Comparison of ENCODE assay signal across 8 cellular contexts in the genomic region with DNA sequence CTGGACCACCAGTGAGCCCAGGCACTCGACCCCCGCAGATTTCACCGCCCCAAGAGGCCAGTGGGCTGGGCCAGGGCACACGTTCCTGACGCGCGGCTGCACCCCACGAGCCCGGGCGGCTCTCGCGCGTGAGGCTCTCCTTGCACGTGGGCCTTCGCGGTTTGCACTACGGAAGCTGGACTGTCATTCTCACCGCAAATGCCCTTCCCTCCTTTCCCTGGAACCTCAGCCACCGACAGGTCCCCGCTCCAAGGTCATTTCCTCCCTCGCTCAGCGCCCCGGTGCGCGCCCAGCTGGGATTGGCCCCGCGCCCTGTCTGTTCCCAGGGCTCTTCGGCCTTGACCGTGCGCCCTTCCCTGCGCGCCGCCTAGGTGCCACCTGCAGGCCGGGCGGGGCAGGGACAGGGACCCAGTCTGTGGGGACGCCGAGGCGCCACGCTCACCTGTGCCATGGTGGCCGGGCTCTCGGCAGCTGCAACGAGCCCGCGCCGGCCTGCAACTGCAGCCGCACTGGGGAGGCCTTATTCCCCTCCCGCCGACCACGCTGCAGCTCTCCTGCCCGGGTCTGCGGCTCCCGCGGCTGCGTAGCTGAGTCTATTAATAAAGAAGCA. TPM values are rescaled to one million over a fixed set of nuclear protein-coding genes. Genes with fewer than 3 reads are reported as not detected.
DNase-seq lines count a peak whose midpoint lies in the region; ATAC-seq and TF ChIP-seq lines count a peak whose summit lies in the region.

No MANE protein-coding gene starts in this region.

- no peaks in the 10 kb centered on the region for H3K9me3 Mint-ChIP-seq in activated CD8-positive, alpha-beta T cell treated with anti-CD3 and anti-CD28 coated beads, Interleukin-2, amount 10 ng/mL, durations not matched to agents 7 days and 5 days (ENCODE audit: insufficient read depth)
- H3K9me3 Mint-ChIP-seq in nephron progenitor cell = no peaks in the 10 kb centered on the region

- H3K4me3 ChIP-seq in GM12865 (ENCODE audit: low read depth, low read length) (peak overlapping the region; percentile 50), epithelial cell of proximal tubule (ENCODE audit: low read depth, low read length) (peak overlapping the region; percentile 57), tibial artery (peak overlapping the region; percentile 90 to 95)

- peak; percentile 50 for ATAC-seq in HG02852 (IDR thresholded peaks at IDR 0.05; ENCODE audit: unreplicated experiment)
- peak; percentile 60 for ATAC-seq in activated CD8-positive, alpha-beta T cell treated with anti-CD3 and anti-CD28 coated beads, Interleukin-2, amount 10 ng/mL, durations not matched to agents 7 days and 5 days
- ATAC-seq in GM18873 (IDR thresholded peaks at IDR 0.05; ENCODE audit: low FRiP score, unreplicated experiment) = no peak

- intact Hi-C loops in tibial artery (cut with DNase I; ENCODE audit: low total_unique reads) = loop anchor here (5.0 to 10.0 kb wide), 2 partner anchors 48 to 801 kb away; a partner anchor contains a TSS

- H3K27me3 ChIP-seq in tibial artery = no peaks in the 10 kb centered on the region

- POLR2A ChIA-PET in activated CD8-positive, alpha-beta T cell treated with anti-CD3 and anti-CD28 coated beads, Interleukin-2, amount 10 ng/mL, durations not matched to agents 7 days and 5 days (lab: Charles Lee) = interaction anchor here (0.8 to 2.1 kb wide), 4 partner anchors 9 to 94 kb away, joined by 4 to 5 read pairs (median 4); a partner anchor contains a TSS

- DNase-seq in GM12865 (ENCODE audit: low read depth) = peak; percentile 88
- DNase-seq in NCI-H510A treated with DMSO at 0.1 percent for 48 hours (lab: John Stamatoyannopoulos, UW) = peak; percentile 94
- DNase-seq in activated CD8-positive, alpha-beta T cell treated with anti-CD3 and anti-CD28 coated beads, Interleukin-2, amount 10 ng/mL, durations not matched to agents 7 days and 5 days = peak; percentile 73
- DNase-seq in epithelial cell of proximal tubule (ENCODE audit: low read depth) = no peak
- peak; percentile 66 for DNase-seq in nephron progenitor cell
- DNase-seq in tibial artery = peak; percentile 41 to 74

- H3K27me3 Mint-ChIP-seq in activated CD8-positive, alpha-beta T cell treated with anti-CD3 and anti-CD28 coated beads, Interleukin-2, amount 10 ng/mL, durations not matched to agents 7 days and 5 days (ENCODE audit: low read depth) = peaks cover 17% of the 10 kb centered on the region
- H3K27me3 Mint-ChIP-seq in nephron progenitor cell (ENCODE audit: low read depth, poor library complexity) = peaks cover 92% of the 10 kb centered on the region

- H3K4me1 Mint-ChIP-seq in activated CD8-positive, alpha-beta T cell treated with anti-CD3 and anti-CD28 coated beads, Interleukin-2, amount 10 ng/mL, durations not matched to agents 7 days and 5 days (ENCODE audit: low read depth) = peaks cover 39% of the 10 kb centered on the region
- peaks cover 23% of the 10 kb centered on the region for H3K4me1 Mint-ChIP-seq in nephron progenitor cell

- peaks cover 0 to 51% (median 29%) of the 10 kb centered on the region in 4 donors for H3K4me1 ChIP-seq in tibial artery

- TF ChIP-seq CTCF in GM12865 (IDR thresholded peaks at IDR 0.05; ENCODE audit: insufficient read depth, low read depth, low read length, missing control alignments) = peak; percentile 71
- peak; percentile 52 for TF ChIP-seq CTCF in epithelial cell of proximal tubule (conservative IDR thresholded peaks at IDR 0.05; ENCODE audit: low read depth, low read length)
- TF ChIP-seq CTCF in nephron progenitor cell (IDR thresholded peaks at IDR 0.05) = peak; percentile 31
- peak; percentile 29 to 44 for TF ChIP-seq CTCF in tibial artery (IDR thresholded peaks at IDR 0.05)

- H3K27ac Mint-ChIP-seq in activated CD8-positive, alpha-beta T cell treated with anti-CD3 and anti-CD28 coated beads, Interleukin-2, amount 10 ng/mL, durations not matched to agents 7 days and 5 days = peak overlapping the region; percentile 90
- no peak overlapping the region for H3K27ac Mint-ChIP-seq in nephron progenitor cell

- no peaks in the 10 kb centered on the region for H3K36me3 ChIP-seq in tibial artery

- CTCF ChIA-PET in activated CD8-positive, alpha-beta T cell treated with anti-CD3 and anti-CD28 coated beads, Interleukin-2, amount 10 ng/mL, durations not matched to agents 7 days and 5 days (lab: Charles Lee) = interaction anchor here (0.7 to 2.4 kb wide), 14 partner anchors 8 to 260 kb away, joined by 3 to 13 read pairs (median 4); no protein-coding TSS in a partner anchor

- no peak overlapping the region for H3K27ac ChIP-seq in tibial artery

- no peaks in the 10 kb centered on the region for H3K9me3 ChIP-seq in tibial artery

- no peaks in the 10 kb centered on the region for H3K36me3 Mint-ChIP-seq in activated CD8-positive, alpha-beta T cell treated with anti-CD3 and anti-CD28 coated beads, Interleukin-2, amount 10 ng/mL, durations not matched to agents 7 days and 5 days (ENCODE audit: low read depth)
- H3K36me3 Mint-ChIP-seq in nephron progenitor cell (ENCODE audit: low read depth) = no peaks in the 10 kb centered on the region

- peak overlapping the region; percentile 90 for H3K4me3 Mint-ChIP-seq in activated CD8-positive, alpha-beta T cell treated with anti-CD3 and anti-CD28 coated beads, Interleukin-2, amount 10 ng/mL, durations not matched to agents 7 days and 5 days
- H3K4me3 Mint-ChIP-seq in nephron progenitor cell = peak overlapping the region; percentile 48

RNA-seq across cellular contexts. Expression of a gene that starts 2.1 kb away (rescaled TPM):
- total RNA-seq in activated CD8-positive, alpha-beta T cell treated with anti-CD3 and anti-CD28 coated beads, Interleukin-2, amount 10 ng/mL, durations not matched to agents 7 days and 5 days = 10 to 100 TPM; 63.2 to 69.1 TPM
- total RNA-seq in epithelial cell of proximal tubule = 6.7 and 10.2 TPM in 2 replicates

RNA-seq across cellular contexts. Expression of a gene that starts 59.8 kb away (rescaled TPM):
- 10 to 100 TPM; 64.9 to 69.0 TPM for total RNA-seq in activated CD8-positive, alpha-beta T cell treated with anti-CD3 and anti-CD28 coated beads, Interleukin-2, amount 10 ng/mL, durations not matched to agents 7 days and 5 days
- 80.1 and 107 TPM in 2 replicates for total RNA-seq in epithelial cell of proximal tubule

RNA-seq across cellular contexts. Expression of a gene that starts 59.9 kb away (rescaled TPM):
- total RNA-seq in activated CD8-positive, alpha-beta T cell treated with anti-CD3 and anti-CD28 coated beads, Interleukin-2, amount 10 ng/mL, durations not matched to agents 7 days and 5 days = 10 to 100 TPM; 25.0 to 28.2 TPM
- total RNA-seq in epithelial cell of proximal tubule = 10.3 and 12.1 TPM in 2 replicates
